2 cellular contexts compared by ENCODE assay signal in the genomic region with DNA sequence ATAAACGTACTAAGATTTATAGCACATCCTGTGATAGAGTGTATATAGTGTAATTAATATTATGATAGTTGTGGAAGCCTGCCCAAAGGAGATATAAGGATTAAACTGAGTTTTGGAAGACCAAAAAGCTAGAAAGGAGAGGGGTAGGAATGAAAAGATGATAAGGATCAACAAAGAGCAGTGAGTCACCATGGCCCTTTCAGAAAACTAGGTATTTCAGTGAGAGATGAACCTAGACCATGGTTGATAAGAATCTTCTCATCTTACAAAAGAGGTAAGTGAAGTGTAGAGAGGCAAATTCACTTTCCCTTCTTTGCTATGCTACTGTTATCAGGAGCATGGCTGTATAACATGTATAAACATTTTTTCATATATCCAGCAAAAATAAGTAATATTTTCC.
TF ChIP-seq lines count a peak whose summit lies in the region.

No MANE protein-coding gene starts in this region.

TF ChIP-seq in SK-N-SH, 30 proteins besides CTCF, POLR2A, EP300 and RAD21 (continued from another document):
- TF ChIP-seq ZBTB33 (IDR thresholded peaks at IDR 0.05; ENCODE audit: borderline replicate concordance, low read depth): no peak
TF ChIP-seq in SK-N-SH: peak in this region for 2.

TF ChIP-seq in HEK293, 187 proteins besides CTCF, POLR2A, EP300 and RAD21 (continued from another document):
- TF ChIP-seq INSM2 (tag by site-specific recombination; IDR thresholded peaks at IDR 0.05) (no peak), ZNF138 (tag by site-specific recombination; IDR thresholded peaks at IDR 0.05; ENCODE audit: borderline replicate concordance) (no peak), BCL11B (tag by site-specific recombination; IDR thresholded peaks at IDR 0.05; ENCODE audit: low read depth) (no peak), ZNF571 (tag by site-specific recombination; IDR thresholded peaks at IDR 0.05) (no peak), ZNF747 (tag by site-specific recombination; IDR thresholded peaks at IDR 0.05) (no peak), MYNN (tag by site-specific recombination; IDR thresholded peaks at IDR 0.05; ENCODE audit: borderline replicate concordance) (no peak), ZNF248 (tag by site-specific recombination; IDR thresholded peaks at IDR 0.05) (no peak), ZNF157 (tag by site-specific recombination; IDR thresholded peaks at IDR 0.05) (no peak), ZNF48 (tag by site-specific recombination; IDR thresholded peaks at IDR 0.05) (no peak), ZNF626 (tag by site-specific recombination; IDR thresholded peaks at IDR 0.05) (no peak), PRDM10 (tag by site-specific recombination; IDR thresholded peaks at IDR 0.05) (peak; percentile 50; the same call in 1 of the 2 replicates), ZNF24 (tag by site-specific recombination; IDR thresholded peaks at IDR 0.05) (no peak), ZNF280C (tag by site-specific recombination; IDR thresholded peaks at IDR 0.05) (no peak), ZNF366 (tag by site-specific recombination; conservative IDR thresholded peaks at IDR 0.05) (no peak), ZNF558 (tag by site-specific recombination; IDR thresholded peaks at IDR 0.05) (no peak), KLF16 (tag by site-specific recombination; IDR thresholded peaks at IDR 0.05) (no peak), ZNF473 (tag by site-specific recombination; IDR thresholded peaks at IDR 0.05) (no peak), ZNF561 (tag by site-specific recombination; IDR thresholded peaks at IDR 0.05; ENCODE audit: borderline replicate concordance) (no peak), MZF1 (tag by site-specific recombination; IDR thresholded peaks at IDR 0.05; ENCODE audit: borderline replicate concordance) (no peak), ZBTB21 (tag by site-specific recombination; IDR thresholded peaks at IDR 0.05) (no peak)
- TF ChIP-seq, protein P1, sequence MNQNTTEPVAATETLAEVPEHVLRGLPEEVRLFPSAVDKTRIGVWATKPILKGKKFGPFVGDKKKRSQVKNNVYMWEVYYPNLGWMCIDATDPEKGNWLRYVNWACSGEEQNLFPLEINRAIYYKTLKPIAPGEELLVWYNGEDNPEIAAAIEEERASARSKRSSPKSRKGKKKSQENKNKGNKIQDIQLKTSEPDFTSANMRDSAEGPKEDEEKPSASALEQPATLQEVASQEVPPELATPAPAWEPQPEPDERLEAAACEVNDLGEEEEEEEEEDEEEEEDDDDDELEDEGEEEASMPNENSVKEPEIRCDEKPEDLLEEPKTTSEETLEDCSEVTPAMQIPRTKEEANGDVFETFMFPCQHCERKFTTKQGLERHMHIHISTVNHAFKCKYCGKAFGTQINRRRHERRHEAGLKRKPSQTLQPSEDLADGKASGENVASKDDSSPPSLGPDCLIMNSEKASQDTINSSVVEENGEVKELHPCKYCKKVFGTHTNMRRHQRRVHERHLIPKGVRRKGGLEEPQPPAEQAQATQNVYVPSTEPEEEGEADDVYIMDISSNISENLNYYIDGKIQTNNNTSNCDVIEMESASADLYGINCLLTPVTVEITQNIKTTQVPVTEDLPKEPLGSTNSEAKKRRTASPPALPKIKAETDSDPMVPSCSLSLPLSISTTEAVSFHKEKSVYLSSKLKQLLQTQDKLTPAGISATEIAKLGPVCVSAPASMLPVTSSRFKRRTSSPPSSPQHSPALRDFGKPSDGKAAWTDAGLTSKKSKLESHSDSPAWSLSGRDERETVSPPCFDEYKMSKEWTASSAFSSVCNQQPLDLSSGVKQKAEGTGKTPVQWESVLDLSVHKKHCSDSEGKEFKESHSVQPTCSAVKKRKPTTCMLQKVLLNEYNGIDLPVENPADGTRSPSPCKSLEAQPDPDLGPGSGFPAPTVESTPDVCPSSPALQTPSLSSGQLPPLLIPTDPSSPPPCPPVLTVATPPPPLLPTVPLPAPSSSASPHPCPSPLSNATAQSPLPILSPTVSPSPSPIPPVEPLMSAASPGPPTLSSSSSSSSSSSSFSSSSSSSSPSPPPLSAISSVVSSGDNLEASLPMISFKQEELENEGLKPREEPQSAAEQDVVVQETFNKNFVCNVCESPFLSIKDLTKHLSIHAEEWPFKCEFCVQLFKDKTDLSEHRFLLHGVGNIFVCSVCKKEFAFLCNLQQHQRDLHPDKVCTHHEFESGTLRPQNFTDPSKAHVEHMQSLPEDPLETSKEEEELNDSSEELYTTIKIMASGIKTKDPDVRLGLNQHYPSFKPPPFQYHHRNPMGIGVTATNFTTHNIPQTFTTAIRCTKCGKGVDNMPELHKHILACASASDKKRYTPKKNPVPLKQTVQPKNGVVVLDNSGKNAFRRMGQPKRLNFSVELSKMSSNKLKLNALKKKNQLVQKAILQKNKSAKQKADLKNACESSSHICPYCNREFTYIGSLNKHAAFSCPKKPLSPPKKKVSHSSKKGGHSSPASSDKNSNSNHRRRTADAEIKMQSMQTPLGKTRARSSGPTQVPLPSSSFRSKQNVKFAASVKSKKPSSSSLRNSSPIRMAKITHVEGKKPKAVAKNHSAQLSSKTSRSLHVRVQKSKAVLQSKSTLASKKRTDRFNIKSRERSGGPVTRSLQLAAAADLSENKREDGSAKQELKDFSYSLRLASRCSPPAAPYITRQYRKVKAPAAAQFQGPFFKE (tag by site-specific recombination; IDR thresholded peaks at IDR 0.05; ENCODE audit: borderline replicate concordance): no peak
- TF ChIP-seq, protein P2, sequence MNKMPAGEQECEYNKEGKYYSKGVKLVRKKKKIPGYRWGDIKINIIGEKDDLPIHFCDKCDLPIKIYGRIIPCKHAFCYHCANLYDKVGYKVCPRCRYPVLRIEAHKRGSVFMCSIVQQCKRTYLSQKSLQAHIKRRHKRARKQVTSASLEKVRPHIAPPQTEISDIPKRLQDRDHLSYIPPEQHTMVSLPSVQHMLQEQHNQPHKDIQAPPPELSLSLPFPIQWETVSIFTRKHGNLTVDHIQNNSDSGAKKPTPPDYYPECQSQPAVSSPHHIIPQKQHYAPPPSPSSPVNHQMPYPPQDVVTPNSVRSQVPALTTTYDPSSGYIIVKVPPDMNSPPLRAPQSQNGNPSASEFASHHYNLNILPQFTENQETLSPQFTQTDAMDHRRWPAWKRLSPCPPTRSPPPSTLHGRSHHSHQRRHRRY (tag by site-specific recombination; IDR thresholded peaks at IDR 0.05): no peak
- TF ChIP-seq, protein P3, sequence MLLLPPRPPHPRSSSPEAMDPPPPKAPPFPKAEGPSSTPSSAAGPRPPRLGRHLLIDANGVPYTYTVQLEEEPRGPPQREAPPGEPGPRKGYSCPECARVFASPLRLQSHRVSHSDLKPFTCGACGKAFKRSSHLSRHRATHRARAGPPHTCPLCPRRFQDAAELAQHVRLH (tag by site-specific recombination; IDR thresholded peaks at IDR 0.05): no peak
- TF ChIP-seq, protein P4, sequence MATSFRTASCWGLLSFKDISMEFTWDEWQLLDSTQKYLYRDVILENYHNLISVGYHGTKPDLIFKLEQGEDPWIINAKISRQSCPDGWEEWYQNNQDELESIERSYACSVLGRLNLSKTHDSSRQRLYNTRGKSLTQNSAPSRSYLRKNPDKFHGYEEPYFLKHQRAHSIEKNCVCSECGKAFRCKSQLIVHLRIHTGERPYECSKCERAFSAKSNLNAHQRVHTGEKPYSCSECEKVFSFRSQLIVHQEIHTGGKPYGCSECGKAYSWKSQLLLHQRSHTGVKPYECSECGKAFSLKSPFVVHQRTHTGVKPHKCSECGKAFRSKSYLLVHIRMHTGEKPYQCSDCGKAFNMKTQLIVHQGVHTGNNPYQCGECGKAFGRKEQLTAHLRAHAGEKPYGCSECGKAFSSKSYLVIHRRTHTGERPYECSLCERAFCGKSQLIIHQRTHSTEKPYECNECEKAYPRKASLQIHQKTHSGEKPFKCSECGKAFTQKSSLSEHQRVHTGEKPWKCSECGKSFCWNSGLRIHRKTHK (tag by site-specific recombination; IDR thresholded peaks at IDR 0.05): no peak
TF ChIP-seq in HEK293: peak in this region for 8.
